In the genomic region with DNA sequence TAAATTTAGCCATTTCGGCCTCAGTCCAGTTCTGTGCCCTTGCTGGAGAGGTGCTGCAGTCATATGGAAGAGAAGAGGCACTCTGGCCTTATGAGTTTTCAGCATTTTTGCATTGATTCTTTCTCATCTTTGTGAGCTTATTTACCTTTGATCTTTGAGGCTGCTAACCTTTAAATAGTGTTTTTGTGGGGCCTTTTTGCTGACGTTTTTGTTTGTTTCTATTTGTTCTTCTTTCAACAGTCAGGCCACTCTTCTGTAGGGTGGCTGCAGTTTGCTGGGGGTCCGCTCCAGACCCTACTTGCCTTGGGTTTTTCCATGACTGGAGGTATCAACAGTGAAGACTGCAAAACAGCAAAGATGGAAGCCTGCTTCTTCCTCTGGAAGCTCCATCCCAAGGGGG, we compare ENCODE assay signal across 34 cellular contexts.
"Had no signal": no experiment of that assay in that cellular context is flagged by ENCODE, and none has a peak within 500 bp of the region (broad histone marks: within the 10 kb centered on the region; RNA-seq: fewer than 3 reads in every experiment).

No MANE protein-coding gene starts in this region.

- H3K36me3 ChIP-seq: adrenal gland, ascending aorta, brain microvascular endothelial cell, breast epithelium, cardiac muscle cell had no signal

- H3K27ac ChIP-seq: adrenal gland, ascending aorta, body of pancreas, brain microvascular endothelial cell, breast epithelium, cardiac muscle cell had no signal

- FAIRE-seq: astrocyte, bronchial epithelial cell had no signal

- ATAC-seq: activated naive CD4-positive, alpha-beta T cell treated with anti-CD3 and anti-CD28 coated beads, Interleukin-2, amount 50 U/mL, for 72 hours; activated naive CD8-positive, alpha-beta T cell treated with anti-CD3 and anti-CD28 coated beads, Interleukin-2, amount 50 U/mL, for 24 hours; activated T-cell treated with anti-CD3 and anti-CD28 coated beads, Interleukin-2, amount 50 U/mL, for 4 hours; activated T-cell treated with anti-CD3 and anti-CD28 coated beads, Interleukin-2, amount 50 U/mL, for 72 hours; activated T-helper 17 cell treated with anti-CD3 and anti-CD28 coated beads, Interleukin-2, amount 50 U/mL, for 72 hours; body of pancreas had no signal

- DNase-seq: activated effector memory CD4-positive, alpha-beta T cell treated with anti-CD3 and anti-CD28 coated beads, Interleukin-2, amount 50 U/mL, for 16 hours; activated effector memory CD4-positive, alpha-beta T cell treated with Interleukin-2 at 50 U/mL for 16 hours; activated gamma-delta T cell; activated gamma-delta T cell treated with Interleukin-2 at 50 U/mL for 16 hours; activated naive CD4-positive, alpha-beta T cell; activated naive CD4-positive, alpha-beta T cell treated with anti-CD3 and anti-CD28 coated beads for 36 hours; activated naive CD4-positive, alpha-beta T cell treated with anti-CD3 and anti-CD28 coated beads, Interleukin-2, amount 10 ng/mL, durations not matched to agents 7 days and 5 days; activated naive CD4-positive, alpha-beta T cell treated with anti-CD3 and anti-CD28 coated beads, Interleukin-2, amount 50 U/mL, for 16 hours; activated naive CD4-positive, alpha-beta T cell treated with Interleukin-2 at 50 U/mL for 16 hours; activated naive CD8-positive, alpha-beta T cell treated with anti-CD3 and anti-CD28 coated beads for 36 hours; activated naive CD8-positive, alpha-beta T cell treated with anti-CD3 and anti-CD28 coated beads, Interleukin-2, amount 10 ng/mL, durations not matched to agents 7 days and 5 days; activated naive CD8-positive, alpha-beta T cell treated with anti-CD3 and anti-CD28 coated beads, Interleukin-2, amount 50 U/mL, for 24 hours; activated T-cell treated with anti-CD3 and anti-CD28 coated beads, Interleukin-2, amount 50 U/mL, for 1 hour; activated T-cell treated with anti-CD3 and anti-CD28 coated beads, Interleukin-2, amount 50 U/mL, for 24 hours; activated T-cell treated with anti-CD3 and anti-CD28 coated beads, Interleukin-2, amount 50 U/mL, for 4 hours; activated T-cell treated with anti-CD3 and anti-CD28 coated beads, Interleukin-2, amount 50 U/mL, for 48 hours; activated T-cell treated with anti-CD3 and anti-CD28 coated beads, Interleukin-2, amount 50 U/mL, for 72 hours; adrenal gland; amniotic stem cell; amygdala; anterior cingulate cortex; aorta; body of pancreas; brain microvascular endothelial cell; caudate nucleus; central memory CD4-positive, alpha-beta T cell; cerebellar nuclear complex had no signal

- H3K4me1 ChIP-seq: adrenal gland, ascending aorta, body of pancreas, breast epithelium had no signal

- H3K9me3 ChIP-seq: adrenal gland, ascending aorta, body of pancreas had no signal

- H3K4me3 ChIP-seq: adrenal gland, ascending aorta, body of pancreas, breast epithelium, cardiac muscle cell had no signal

- H3K27me3 ChIP-seq: adrenal gland, ascending aorta, body of pancreas, brain microvascular endothelial cell, breast epithelium, cardiac muscle cell had no signal
